ENCODE assay signal across 8 cellular contexts in the genomic region with DNA sequence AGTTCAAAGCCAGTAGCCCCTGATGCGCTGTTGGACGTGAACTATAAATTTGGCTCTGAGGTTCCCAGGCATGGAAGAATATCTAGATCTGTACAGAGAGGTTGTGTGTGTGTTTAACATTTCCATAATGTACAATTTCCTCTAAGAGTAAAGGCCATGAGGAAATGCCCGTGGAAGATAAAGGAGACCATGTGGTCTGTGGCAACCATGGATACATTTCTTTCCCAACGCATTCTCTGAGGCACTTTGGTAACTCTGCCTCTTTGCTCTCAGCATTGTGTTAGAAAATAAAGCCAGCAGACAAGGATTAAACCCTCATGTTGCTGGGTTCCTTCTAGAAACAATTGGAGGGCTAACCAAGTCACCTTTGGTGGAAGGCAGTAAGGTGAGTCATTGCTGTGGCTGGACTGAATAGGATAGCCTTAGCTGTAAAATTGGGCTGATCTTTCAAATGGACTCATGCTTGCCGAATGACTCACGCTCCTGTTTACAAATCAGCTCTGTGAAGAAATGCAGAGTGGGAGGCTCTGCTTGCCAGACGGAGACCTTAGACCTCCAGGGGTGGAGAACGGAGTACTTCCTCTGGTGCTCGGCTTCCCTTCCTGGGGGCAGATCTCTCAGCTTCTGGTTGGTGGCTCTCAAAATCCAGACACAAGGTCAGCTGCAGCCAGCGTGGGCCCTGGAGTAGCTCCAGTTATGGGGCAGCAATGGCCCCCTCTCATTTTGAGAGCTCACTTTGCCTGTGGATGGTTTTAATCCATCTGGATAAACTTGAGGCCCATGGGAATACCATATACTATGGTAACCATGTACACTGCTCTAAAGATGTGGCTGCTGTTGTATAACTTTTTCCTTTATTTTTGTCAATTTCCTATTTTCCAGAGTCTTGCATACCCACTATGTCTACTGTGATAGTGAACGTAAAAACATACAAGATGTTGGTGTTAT.
A peak's percentile ranks its signal among the peaks of the same experiment; 100 is the strongest.
DNase-seq lines count a peak whose midpoint lies in the region; ATAC-seq and TF ChIP-seq lines count a peak whose summit lies in the region.

No MANE protein-coding gene starts in this region.

- H3K27me3 ChIP-seq in gastroesophageal sphincter, result no peaks in the 10 kb centered on the region
- no peaks in the 10 kb centered on the region for H3K27me3 ChIP-seq in gastrocnemius medialis

- peaks cover 0 to 14% of the 10 kb centered on the region in 2 donors for H3K36me3 ChIP-seq in gastroesophageal sphincter
- H3K36me3 ChIP-seq in gastrocnemius medialis, result no peaks in the 10 kb centered on the region

- H3K9me3 ChIP-seq in gastroesophageal sphincter (no peaks in the 10 kb centered on the region), gastrocnemius medialis (no peaks in the 10 kb centered on the region)

- DNase-seq in GOT3 (lab: John Stamatoyannopoulos, UW), result peak; percentile 36
- peak; percentile 78 for DNase-seq in SKM-1 treated with dmso at 0.1 percent for 144 hours (lab: John Stamatoyannopoulos, UW; ENCODE audit: unreplicated experiment)
- DNase-seq in gastrocnemius medialis, result peak; percentile 30 to 63
- no peak for DNase-seq in HUDEP-2 (lab: John Stamatoyannopoulos, UW; ENCODE audit: unreplicated experiment in 76 of 76)

- intact Hi-C loops in gastrocnemius medialis (cut with DNase I; ENCODE audit: low total_unique reads), result no loop called here

- TF ChIP-seq POLR2A in gastroesophageal sphincter (IDR thresholded peaks at IDR 0.05) (no peak), gastrocnemius medialis (IDR thresholded peaks at IDR 0.05) (no peak)

- WGBS in gastroesophageal sphincter (ENCODE audit: low coverage in 1 of 2), 2 donors, result 47 to 62% methylated on average over 6 to 7 of the region's 11 CpGs

- peak; percentile 94 for ATAC-seq in gastroesophageal sphincter
- peak; percentile 93 for ATAC-seq in gastrocnemius medialis
- ATAC-seq in HG03135 (IDR thresholded peaks at IDR 0.05; ENCODE audit: unreplicated experiment), result no peak
- ATAC-seq in HG02870 (IDR thresholded peaks at IDR 0.05; ENCODE audit: unreplicated experiment), result no peak
- no peak for ATAC-seq in GM18502 (IDR thresholded peaks at IDR 0.05; ENCODE audit: poor library complexity, unreplicated experiment)

- TF ChIP-seq CTCF in gastroesophageal sphincter (IDR thresholded peaks at IDR 0.05), result no peak
- no peak for TF ChIP-seq CTCF in gastrocnemius medialis (IDR thresholded peaks at IDR 0.05 in 4 of 5, conservative IDR thresholded peaks at IDR 0.05 in 1 of 5)

- H3K4me3 ChIP-seq in gastroesophageal sphincter (no peak overlapping the region), gastrocnemius medialis (no peak overlapping the region)

- peak overlapping the region in 3 of 4 donors; percentile 29 to 56 (median 48) for H3K27ac ChIP-seq in gastroesophageal sphincter
- peak overlapping the region; percentile 20 to 46 (median 30) for H3K27ac ChIP-seq in gastrocnemius medialis

- TF ChIP-seq EP300 in gastroesophageal sphincter (IDR thresholded peaks at IDR 0.05), result no peak

- peaks cover 7 to 35% (median 11%) of the 10 kb centered on the region in 3 donors for H3K4me1 ChIP-seq in gastroesophageal sphincter
- peaks cover 0 to 10% of the 10 kb centered on the region in 2 donors for H3K4me1 ChIP-seq in gastrocnemius medialis

- in situ Hi-C loops in gastrocnemius medialis (cut with MboI; ENCODE audit: low sequenced_read_pairs in 4 of 4), result no loop called here

Comparison
In these comparisons a context has a peak if more than half of its experiments do, and no peak if none do; other contexts are left out.
1. DNase-seq: peak in GOT3 (single experiment), SKM-1 treated with dmso at 0.1 percent for 144 hours (single experiment) and gastrocnemius medialis (2 of 2); none in HUDEP-2 (0 of 76).
2. ATAC-seq: peak in gastroesophageal sphincter (single experiment) and gastrocnemius medialis (2 of 2); none in HG03135 (single experiment), HG02870 (single experiment) and GM18502 (single experiment).